In the genomic region with DNA sequence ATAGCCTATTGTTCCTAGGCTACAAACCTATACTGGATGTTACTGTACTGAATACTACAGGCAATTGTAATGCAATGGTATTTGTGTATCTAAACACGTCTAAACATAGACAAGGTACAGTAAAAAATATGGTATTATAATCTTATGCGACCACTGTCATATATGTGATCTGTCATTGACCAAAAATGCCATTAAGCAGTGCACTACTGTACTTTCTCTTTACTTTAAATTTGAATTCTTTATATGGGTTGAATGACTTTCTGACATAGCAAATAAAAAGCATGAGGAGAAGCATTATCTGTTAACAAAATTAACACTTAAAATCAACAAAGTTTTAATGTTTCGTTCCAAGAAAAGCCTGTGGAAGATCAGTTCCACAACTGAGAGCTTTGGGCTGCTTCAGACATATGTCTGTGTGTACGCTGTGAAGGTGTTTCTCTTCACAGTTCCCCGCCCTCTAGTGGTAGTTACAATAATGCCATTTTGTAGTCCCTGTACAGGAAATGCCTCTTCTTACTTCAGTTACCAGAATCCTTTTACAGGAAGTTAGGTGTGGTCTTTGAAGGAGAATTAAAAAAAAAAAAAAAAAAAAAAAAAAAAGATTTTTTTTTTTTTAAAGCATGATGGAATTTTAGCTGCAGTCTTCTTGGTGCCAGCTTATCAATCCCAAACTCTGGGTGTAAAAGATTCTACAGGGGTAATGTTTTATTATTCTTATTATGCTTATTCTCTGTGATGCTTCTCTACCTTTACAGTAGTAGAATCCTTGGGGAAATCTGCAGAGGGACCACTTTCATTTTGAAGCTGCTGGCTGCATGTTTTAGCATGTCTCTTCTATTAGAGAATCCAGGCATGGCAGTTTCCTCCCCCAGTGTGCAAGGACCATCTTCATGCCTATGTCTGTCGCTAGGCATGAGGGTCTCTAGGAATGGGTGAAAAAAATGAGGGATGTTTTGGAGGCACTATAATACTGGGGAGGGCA, we compare ENCODE assay signal across 8 cellular contexts.
DNase-seq lines count a peak whose midpoint lies in the region; ATAC-seq and TF ChIP-seq lines count a peak whose summit lies in the region.

No MANE protein-coding gene starts in this region.

- H3K27me3 Mint-ChIP-seq in nephron (ENCODE audit: low read depth) = no peaks in the 10 kb centered on the region

- no peaks in the 10 kb centered on the region for H3K9me3 Mint-ChIP-seq in nephron

- no peaks in the 10 kb centered on the region for H4K20me1 ChIP-seq in DOHH2 (ENCODE audit: control insufficient read depth, insufficient read depth, low read depth, low read length)

- DNase-seq in NCI-H2227 (lab: John Stamatoyannopoulos, UW; ENCODE audit: unreplicated experiment) (peak; percentile 99), fibroblast of pulmonary artery (ENCODE audit: low read depth) (peak; percentile 92)
- no peak for DNase-seq in activated CD8-positive, alpha-beta memory T cell treated with anti-CD3 and anti-CD28 coated beads for 24 hours

- no peaks in the 10 kb centered on the region for H3K79me2 ChIP-seq in DOHH2 (ENCODE audit: control insufficient read depth, low read length)

- TF ChIP-seq CTCF in DOHH2 (IDR thresholded peaks at IDR 0.05; ENCODE audit: low read depth, low read length, poor library complexity, severe bottlenecking) (peak; percentile 64), WI38 (IDR thresholded peaks at IDR 0.05; ENCODE audit: low read depth, low read length) (peak; percentile 40), fibroblast of pulmonary artery (IDR thresholded peaks at IDR 0.05; ENCODE audit: low read length, missing control alignments) (peak; percentile 81), nephron (IDR thresholded peaks at IDR 0.05; ENCODE audit: unreplicated experiment in 3 of 3) (peak; percentile 69 to 78 (median 74))

- H3K27me3 ChIP-seq in DOHH2 (ENCODE audit: control insufficient read depth, low read length) = 0 out of 2 replicates have a peak, but pooled peaks cover 2% of the 10 kb centered on the region

- peak; percentile 100 for ATAC-seq in GM19397 (IDR thresholded peaks at IDR 0.05; ENCODE audit: unreplicated experiment)
- peak; percentile 100 for ATAC-seq in HG03439 (IDR thresholded peaks at IDR 0.05; ENCODE audit: unreplicated experiment)

- H3K36me3 ChIP-seq in DOHH2 (ENCODE audit: control insufficient read depth, low read length) = no peaks in the 10 kb centered on the region

- no peaks in the 10 kb centered on the region for H3K9me3 ChIP-seq in DOHH2 (ENCODE audit: control insufficient read depth, insufficient read depth, low read length)

- no peak overlapping the region; the same call in 1 of the 2 replicates for H3K4me2 ChIP-seq in DOHH2 (ENCODE audit: low read length)

- no peaks in the 10 kb centered on the region for H3K4me1 Mint-ChIP-seq in nephron

- no peak overlapping the region for H3K27ac ChIP-seq in DOHH2 (ENCODE audit: low read depth, low read length)

- H3F3A ChIP-seq in DOHH2 (ENCODE audit: control insufficient read depth, insufficient read depth) = no peaks in the 10 kb centered on the region

- H3K4me3 Mint-ChIP-seq in nephron = peak overlapping the region; percentile 76 to 86 (median 83)

- no peaks in the 10 kb centered on the region for H3K9me2 ChIP-seq in DOHH2 (replicated peaks; ENCODE audit: control insufficient read depth, low read length)

- H3K27ac Mint-ChIP-seq in nephron = peak overlapping the region in 2 of 3 experiments; percentile 59 to 75

- no peaks in the 10 kb centered on the region for H3K4me1 ChIP-seq in DOHH2 (ENCODE audit: control insufficient read depth, low read length)

- H3K4me3 ChIP-seq in DOHH2 (ENCODE audit: low read length) (no peak overlapping the region), WI38 (ENCODE audit: low read depth, low read length) (no peak overlapping the region), fibroblast of pulmonary artery (replicated peaks; ENCODE audit: low read depth, low read length) (peak overlapping the region; percentile 35)

- H3K36me3 Mint-ChIP-seq in nephron (ENCODE audit: low read depth) = no peaks in the 10 kb centered on the region
